Comparison of ENCODE assay signal across 8 cellular contexts in the genomic region with DNA sequence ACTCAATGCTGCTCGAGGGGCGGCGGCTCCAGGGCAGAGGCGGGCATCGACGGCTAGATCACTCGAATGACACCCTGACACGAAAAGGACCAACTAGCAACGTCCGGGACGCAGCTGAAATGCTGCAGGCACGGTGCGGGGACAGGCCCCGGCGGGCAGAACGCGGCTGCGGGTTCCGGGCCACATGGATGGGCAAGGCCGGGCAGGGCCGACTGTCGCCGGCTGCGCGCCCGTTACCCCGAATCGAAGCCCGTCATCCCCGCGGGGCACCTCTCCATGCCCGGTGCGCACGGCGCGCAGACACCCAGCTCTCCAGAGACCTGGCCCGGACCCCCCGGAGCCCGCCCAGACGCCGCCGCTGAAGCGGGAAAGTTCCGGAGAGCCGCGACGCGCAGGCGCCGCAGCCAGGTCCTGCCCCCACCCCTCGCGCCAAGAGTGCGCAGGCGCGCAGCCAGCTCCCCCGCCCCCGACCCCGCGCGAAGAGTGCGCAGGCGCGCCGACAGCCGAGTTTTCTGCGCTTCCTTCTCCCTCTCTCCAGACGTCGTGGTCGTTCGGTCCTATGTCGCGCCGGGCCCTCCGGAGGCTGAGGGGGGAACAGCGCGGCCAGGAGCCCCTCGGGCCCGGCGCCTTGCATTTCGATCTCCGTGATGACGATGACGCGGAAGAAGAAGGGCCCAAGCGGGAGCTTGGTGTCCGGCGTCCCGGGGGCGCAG. TPM values are rescaled to one million over a fixed set of nuclear protein-coding genes. Genes with fewer than 3 reads are reported as not detected.
DNase-seq lines count a peak whose midpoint lies in the region; ATAC-seq and TF ChIP-seq lines count a peak whose summit lies in the region.

A gene with protein sequence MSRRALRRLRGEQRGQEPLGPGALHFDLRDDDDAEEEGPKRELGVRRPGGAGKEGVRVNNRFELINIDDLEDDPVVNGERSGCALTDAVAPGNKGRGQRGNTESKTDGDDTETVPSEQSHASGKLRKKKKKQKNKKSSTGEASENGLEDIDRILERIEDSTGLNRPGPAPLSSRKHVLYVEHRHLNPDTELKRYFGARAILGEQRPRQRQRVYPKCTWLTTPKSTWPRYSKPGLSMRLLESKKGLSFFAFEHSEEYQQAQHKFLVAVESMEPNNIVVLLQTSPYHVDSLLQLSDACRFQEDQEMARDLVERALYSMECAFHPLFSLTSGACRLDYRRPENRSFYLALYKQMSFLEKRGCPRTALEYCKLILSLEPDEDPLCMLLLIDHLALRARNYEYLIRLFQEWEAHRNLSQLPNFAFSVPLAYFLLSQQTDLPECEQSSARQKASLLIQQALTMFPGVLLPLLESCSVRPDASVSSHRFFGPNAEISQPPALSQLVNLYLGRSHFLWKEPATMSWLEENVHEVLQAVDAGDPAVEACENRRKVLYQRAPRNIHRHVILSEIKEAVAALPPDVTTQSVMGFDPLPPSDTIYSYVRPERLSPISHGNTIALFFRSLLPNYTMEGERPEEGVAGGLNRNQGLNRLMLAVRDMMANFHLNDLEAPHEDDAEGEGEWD (plus strand): TSS at position 484 of the 713 bp plus-strand sequence. CDS start 76 bp downstream, at position 560.

- ATAC-seq in omental fat pad (ENCODE audit: low FRiP score): peak; percentile 75

- H3K27me3 Mint-ChIP-seq in activated naive CD4-positive, alpha-beta T cell treated with anti-CD3 and anti-CD28 coated beads, Interleukin-2, amount 50 U/mL, for 24 hours: no peaks in the 10 kb centered on the region

- no peaks in the 10 kb centered on the region for H3K4me1 ChIP-seq in HEK293 (ENCODE audit: control insufficient read depth, insufficient read depth, low read length)
- peaks cover 18% of the 10 kb centered on the region for H3K4me1 ChIP-seq in suprapubic skin

- peaks cover 5% of the 10 kb centered on the region for H3K36me3 Mint-ChIP-seq in activated naive CD4-positive, alpha-beta T cell treated with anti-CD3 and anti-CD28 coated beads, Interleukin-2, amount 50 U/mL, for 24 hours

- H3K4me3 ChIP-seq in HEK293 (ENCODE audit: low read depth, low read length) (peak within 1 kb of the TSS; percentile 83), suprapubic skin (peak within 1 kb of the TSS; percentile 80)

- TF ChIP-seq POLR2A in suprapubic skin (IDR thresholded peaks at IDR 0.05): peak in 1 of 2 donors; percentile 66

- DNase-seq in GDM1 (lab: John Stamatoyannopoulos, UW) (peak; percentile 85), MV-4-11 (lab: John Stamatoyannopoulos, UW) (peak; percentile 70), SKM-1 (lab: John Stamatoyannopoulos, UW; ENCODE audit: unreplicated experiment) (peak; percentile 69), glomerular endothelial cell (ENCODE audit: extremely low read depth, low read depth, low spot score) (peak; percentile 22), omental fat pad (ENCODE audit: low spot score) (no peak), suprapubic skin (ENCODE audit: low spot score in 2 of 2) (peak; percentile 89)

- POLR2A ChIA-PET in HEK293 (lab: Yijun Ruan, JAX): interaction anchor here (0.6 to 3.3 kb wide), 33 partner anchors 10 to 1922 kb away, joined by 3 to 22 read pairs (median 5); a partner anchor contains a TSS

- no peaks in the 10 kb centered on the region for H3K27me3 ChIP-seq in suprapubic skin

- TF ChIP-seq CTCF in HEK293 (tag by site-specific recombination; IDR thresholded peaks at IDR 0.05): peak; percentile 62; the same call in 1 of the 2 replicates
- no peak for TF ChIP-seq CTCF in omental fat pad (IDR thresholded peaks at IDR 0.05)
- TF ChIP-seq CTCF in suprapubic skin (IDR thresholded peaks at IDR 0.05): no peak

- no peak for TF ChIP-seq EP300 in suprapubic skin (IDR thresholded peaks at IDR 0.05)

- under 1% methylated on average over 28 of the region's 89 CpGs for WGBS in suprapubic skin

- peaks cover 20% of the 10 kb centered on the region for H3K4me1 Mint-ChIP-seq in activated naive CD4-positive, alpha-beta T cell treated with anti-CD3 and anti-CD28 coated beads, Interleukin-2, amount 50 U/mL, for 24 hours

- no peaks in the 10 kb centered on the region for H3K9me3 ChIP-seq in HEK293 (ENCODE audit: control insufficient read depth, insufficient read depth, low read depth, low read length)
- no peaks in the 10 kb centered on the region for H3K9me3 ChIP-seq in suprapubic skin

- peak within 1 kb of the TSS; percentile 91 for H3K4me3 Mint-ChIP-seq in activated naive CD4-positive, alpha-beta T cell treated with anti-CD3 and anti-CD28 coated beads, Interleukin-2, amount 50 U/mL, for 24 hours

- H3K27ac Mint-ChIP-seq in activated naive CD4-positive, alpha-beta T cell treated with anti-CD3 and anti-CD28 coated beads, Interleukin-2, amount 50 U/mL, for 24 hours: peak within 1 kb of the TSS; percentile 96

- peaks cover 13 to 39% of the 10 kb centered on the region in 2 experiments for H3K36me3 ChIP-seq in HEK293 (ENCODE audit: control insufficient read depth in 2 of 2, insufficient read depth in 1 of 2, low read length in 2 of 2)
- H3K36me3 ChIP-seq in suprapubic skin: peaks cover 3% of the 10 kb centered on the region

- CTCF ChIA-PET in HEK293 (lab: Yijun Ruan, JAX): interaction anchor here (0.5 to 4.0 kb wide), 6 partner anchors 13 to 166 kb away, joined by 3 to 34 read pairs (median 4); a partner anchor contains a TSS

- H3K27ac ChIP-seq in HEK293 (ENCODE audit: extremely low read depth, low read depth, low read length): peak within 1 kb of the TSS; percentile 98
- peak within 1 kb of the TSS; percentile 100 for H3K27ac ChIP-seq in suprapubic skin

- no peaks in the 10 kb centered on the region for H3K9me3 Mint-ChIP-seq in activated naive CD4-positive, alpha-beta T cell treated with anti-CD3 and anti-CD28 coated beads, Interleukin-2, amount 50 U/mL, for 24 hours

TF ChIP-seq in HEK293, 187 proteins besides CTCF, POLR2A, EP300 and RAD21 (continues in another document):
- TF ChIP-seq KLF1 (tag by site-specific recombination; IDR thresholded peaks at IDR 0.05) (peak; percentile 77), KLF10 (tag by site-specific recombination; IDR thresholded peaks at IDR 0.05) (0 out of 2 replicates have a peak, but pooled peaks have one; percentile 34), ZBTB17 (tag by site-specific recombination; IDR thresholded peaks at IDR 0.05) (peak; percentile 69), ZNF324 (tag by site-specific recombination; IDR thresholded peaks at IDR 0.05) (no peak; the same call in 1 of the 2 replicates), ZNF266 (tag by site-specific recombination; IDR thresholded peaks at IDR 0.05; ENCODE audit: low read depth) (no peak), ZNF24 (tag by site-specific recombination; IDR thresholded peaks at IDR 0.05) (no peak), SP2 (tag by site-specific recombination; IDR thresholded peaks at IDR 0.05) (peak; percentile 37), FEZF1 (tag by site-specific recombination; IDR thresholded peaks at IDR 0.05) (no peak), GLIS2 (tag by site-specific recombination; IDR thresholded peaks at IDR 0.05) (peak; percentile 73; the same call in 1 of the 2 replicates), ZSCAN16 (tag by site-specific recombination; IDR thresholded peaks at IDR 0.05) (no peak)
- TF ChIP-seq, protein P1, sequence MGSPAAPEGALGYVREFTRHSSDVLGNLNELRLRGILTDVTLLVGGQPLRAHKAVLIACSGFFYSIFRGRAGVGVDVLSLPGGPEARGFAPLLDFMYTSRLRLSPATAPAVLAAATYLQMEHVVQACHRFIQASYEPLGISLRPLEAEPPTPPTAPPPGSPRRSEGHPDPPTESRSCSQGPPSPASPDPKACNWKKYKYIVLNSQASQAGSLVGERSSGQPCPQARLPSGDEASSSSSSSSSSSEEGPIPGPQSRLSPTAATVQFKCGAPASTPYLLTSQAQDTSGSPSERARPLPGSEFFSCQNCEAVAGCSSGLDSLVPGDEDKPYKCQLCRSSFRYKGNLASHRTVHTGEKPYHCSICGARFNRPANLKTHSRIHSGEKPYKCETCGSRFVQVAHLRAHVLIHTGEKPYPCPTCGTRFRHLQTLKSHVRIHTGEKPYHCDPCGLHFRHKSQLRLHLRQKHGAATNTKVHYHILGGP (tag by site-specific recombination; IDR thresholded peaks at IDR 0.05): 0 out of 2 replicates have a peak, but pooled peaks have one; percentile 19
- TF ChIP-seq, protein P2, sequence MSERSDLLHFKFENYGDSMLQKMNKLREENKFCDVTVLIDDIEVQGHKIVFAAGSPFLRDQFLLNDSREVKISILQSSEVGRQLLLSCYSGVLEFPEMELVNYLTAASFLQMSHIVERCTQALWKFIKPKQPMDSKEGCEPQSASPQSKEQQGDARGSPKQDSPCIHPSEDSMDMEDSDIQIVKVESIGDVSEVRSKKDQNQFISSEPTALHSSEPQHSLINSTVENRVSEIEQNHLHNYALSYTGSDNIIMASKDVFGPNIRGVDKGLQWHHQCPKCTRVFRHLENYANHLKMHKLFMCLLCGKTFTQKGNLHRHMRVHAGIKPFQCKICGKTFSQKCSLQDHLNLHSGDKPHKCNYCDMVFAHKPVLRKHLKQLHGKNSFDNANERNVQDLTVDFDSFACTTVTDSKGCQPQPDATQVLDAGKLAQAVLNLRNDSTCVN (tag by site-specific recombination; optimal IDR thresholded peaks at IDR 0.05): peak; percentile 72
- TF ChIP-seq, protein P3, sequence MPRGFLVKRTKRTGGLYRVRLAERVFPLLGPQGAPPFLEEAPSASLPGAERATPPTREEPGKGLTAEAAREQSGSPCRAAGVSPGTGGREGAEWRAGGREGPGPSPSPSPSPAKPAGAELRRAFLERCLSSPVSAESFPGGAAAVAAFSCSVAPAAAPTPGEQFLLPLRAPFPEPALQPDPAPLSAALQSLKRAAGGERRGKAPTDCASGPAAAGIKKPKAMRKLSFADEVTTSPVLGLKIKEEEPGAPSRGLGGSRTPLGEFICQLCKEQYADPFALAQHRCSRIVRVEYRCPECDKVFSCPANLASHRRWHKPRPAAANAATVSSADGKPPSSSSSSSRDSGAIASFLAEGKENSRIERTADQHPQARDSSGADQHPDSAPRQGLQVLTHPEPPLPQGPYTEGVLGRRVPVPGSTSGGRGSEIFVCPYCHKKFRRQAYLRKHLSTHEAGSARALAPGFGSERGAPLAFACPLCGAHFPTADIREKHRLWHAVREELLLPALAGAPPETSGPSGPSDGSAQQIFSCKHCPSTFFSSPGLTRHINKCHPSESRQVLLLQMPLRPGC (tag by site-specific recombination; IDR thresholded peaks at IDR 0.05): 0 out of 2 replicates have a peak, but pooled peaks have one; percentile 14

RNA-seq across cellular contexts. Expression of the gene that starts here (rescaled TPM):
- 184 and 223 TPM in 2 replicates for total RNA-seq in glomerular endothelial cell
- 100 to 1,000 TPM; 123 to 202 (median 160) TPM for total RNA-seq in omental fat pad
- 100 to 1,000 TPM; 166 to 260 (median 182) TPM for total RNA-seq in suprapubic skin
